ENCODE assay signal across 8 cellular contexts in genomic region chr1:25810341-25811299, GRCh38. TPM values are rescaled to one million over a fixed set of nuclear protein-coding genes. Genes with fewer than 3 reads are reported as not detected.
DNase-seq lines count a peak whose midpoint lies in the region; ATAC-seq and TF ChIP-seq lines count a peak whose summit lies in the region.

No MANE protein-coding gene starts in this region.

- peaks cover 8% of the 10 kb centered on the region for H4K20me1 ChIP-seq in DND-41 (ENCODE audit: insufficient read depth, low read length)

- no peaks in the 10 kb centered on the region for H3K27me3 ChIP-seq in DND-41 (ENCODE audit: insufficient read depth, low read length, poor library complexity)
- no peaks in the 10 kb centered on the region for H3K27me3 ChIP-seq in right cardiac atrium (ENCODE audit: control insufficient read depth, insufficient read depth)

- intact Hi-C loops in right cardiac atrium (cut with DNase I): loop anchor here in 2 of 4 donors (10.0 kb wide), 2 partner anchors 266 to 566 kb away; partner anchors contain the start of genes LDLRAP1 (in 1 of the 2) and RSRP1 (in 1 of the 2)

- peaks cover 2% of the 10 kb centered on the region for H3K36me3 Mint-ChIP-seq in activated naive CD8-positive, alpha-beta T cell treated with anti-CD3 and anti-CD28 coated beads, Interleukin-2, amount 50 U/mL, for 24 hours (ENCODE audit: low read depth)

- H3K4me1 ChIP-seq in DND-41 (ENCODE audit: insufficient read depth, low read length) (peaks cover 3% of the 10 kb centered on the region), right cardiac atrium (ENCODE audit: control insufficient read depth, insufficient read depth, low read length) (peaks cover 2% of the 10 kb centered on the region)

- no peak overlapping the region for H3K27ac Mint-ChIP-seq in activated naive CD8-positive, alpha-beta T cell treated with anti-CD3 and anti-CD28 coated beads, Interleukin-2, amount 50 U/mL, for 24 hours

- TF ChIP-seq CTCF in DND-41 (IDR thresholded peaks at IDR 0.05; ENCODE audit: borderline replicate concordance, extremely low read depth, low read length, poor library complexity, severe bottlenecking): peak; percentile 98
- TF ChIP-seq CTCF in LNCAP (IDR thresholded peaks at IDR 0.05): peak; percentile 78

- no peak overlapping the region for H3K4me2 ChIP-seq in DND-41 (ENCODE audit: insufficient read depth, low read length)

- H3K79me2 ChIP-seq in DND-41 (ENCODE audit: insufficient read depth, low read length): no peaks in the 10 kb centered on the region

- H2AFZ ChIP-seq in DND-41 (ENCODE audit: low read depth, low read length): peak overlapping the region; percentile 68; the same call in 1 of the 2 replicates

- 37% methylated on average over 21 of the region's 21 CpGs for WGBS in right cardiac atrium

- no peaks in the 10 kb centered on the region for H3K4me1 Mint-ChIP-seq in activated naive CD8-positive, alpha-beta T cell treated with anti-CD3 and anti-CD28 coated beads, Interleukin-2, amount 50 U/mL, for 24 hours

- H3K4me3 ChIP-seq in DND-41 (ENCODE audit: low read depth in 1 of 2, low read length in 2 of 2) (no peak overlapping the region), right cardiac atrium (ENCODE audit: low read length) (no peak overlapping the region)

- H3K4me3 Mint-ChIP-seq in activated naive CD8-positive, alpha-beta T cell treated with anti-CD3 and anti-CD28 coated beads, Interleukin-2, amount 50 U/mL, for 24 hours: no peak overlapping the region

- H3K27me3 Mint-ChIP-seq in activated naive CD8-positive, alpha-beta T cell treated with anti-CD3 and anti-CD28 coated beads, Interleukin-2, amount 50 U/mL, for 24 hours: no peaks in the 10 kb centered on the region

- ATAC-seq in DND-41 (ENCODE audit: insufficient read depth, low read depth) (peak; percentile 90), right cardiac atrium (peak; percentile 36 to 41), GM19328 (IDR thresholded peaks at IDR 0.05; ENCODE audit: unreplicated experiment) (no peak), HG03571 (IDR thresholded peaks at IDR 0.05; ENCODE audit: unreplicated experiment) (no peak)
- ATAC-seq in activated naive CD8-positive, alpha-beta T cell treated with anti-CD3 and anti-CD28 coated beads, Interleukin-2, amount 50 U/mL, for 24 hours: peak; percentile 50

- no peaks in the 10 kb centered on the region for H3K36me3 ChIP-seq in DND-41 (ENCODE audit: insufficient read depth, low read length)

- H3K9ac ChIP-seq in DND-41 (ENCODE audit: low read depth, low read length): 0 out of 2 replicates have a peak overlapping the region, but pooled peaks have one; percentile 12

- DNase-seq in DND-41 (peak; percentile 78), T-helper 2 cell (peak; percentile 59 to 70 (median 67)), right cardiac atrium (peak; percentile 70 to 91 (median 89))
- DNase-seq in activated naive CD8-positive, alpha-beta T cell treated with anti-CD3 and anti-CD28 coated beads, Interleukin-2, amount 50 U/mL, for 24 hours: peak; percentile 87
- DNase-seq in stimulated activated CD4-positive, alpha-beta T cell treated with anti-CD3 and anti-CD28 coated beads, Interleukin-12 subunit alpha, Interleukin-12 subunit beta, amount 100 ng/mL, for 24 hours (ENCODE audit: low read depth in 2 of 2): peak; percentile 58 to 78

- no peaks in the 10 kb centered on the region for H3K9me3 Mint-ChIP-seq in activated naive CD8-positive, alpha-beta T cell treated with anti-CD3 and anti-CD28 coated beads, Interleukin-2, amount 50 U/mL, for 24 hours

- H3K9me3 ChIP-seq in DND-41 (ENCODE audit: insufficient read depth, low read length, severe bottlenecking) (no peaks in the 10 kb centered on the region), right cardiac atrium (ENCODE audit: control insufficient read depth, low read length) (no peaks in the 10 kb centered on the region)

- H3K27ac ChIP-seq in DND-41 (ENCODE audit: low read length): no peak overlapping the region
- H3K27ac ChIP-seq in right cardiac atrium (ENCODE audit: low read length): no peak overlapping the region

RNA-seq across cellular contexts. Expression of gene MTFR1L, which starts 9.1 kb away (rescaled TPM):
- 100 to 1,000 TPM; 125 to 195 (median 180) TPM for total RNA-seq in right cardiac atrium
- polyA plus RNA-seq in right cardiac atrium: 130 TPM

RNA-seq across cellular contexts. Expression of gene SELENON, which starts 10.6 kb away (rescaled TPM):
- 10 to 100 TPM; 34.7 to 48.2 (median 40.5) TPM for total RNA-seq in right cardiac atrium
- polyA plus RNA-seq in right cardiac atrium: 26.4 TPM

RNA-seq across cellular contexts. Expression of gene AUNIP, which starts 48.6 kb away (rescaled TPM):
- under 1 TPM in 1 of 4 donors, not detected in 3; 0.34 TPM for total RNA-seq in right cardiac atrium
- polyA plus RNA-seq in right cardiac atrium: not detected

Comparison
In these comparisons a context has a peak if more than half of its experiments do, and no peak if none do; other contexts are left out.
1. ATAC-seq: peak in DND-41 (single experiment), activated naive CD8-positive, alpha-beta T cell treated with anti-CD3 and anti-CD28 coated beads, Interleukin-2, amount 50 U/mL, for 24 hours (single experiment) and right cardiac atrium (2 of 2); none in GM19328 (single experiment) and HG03571 (single experiment).
2. Peak in every context shown above with its lines, with median percentiles within 50 percentile points of each other: DNase-seq.